In the genomic region with DNA sequence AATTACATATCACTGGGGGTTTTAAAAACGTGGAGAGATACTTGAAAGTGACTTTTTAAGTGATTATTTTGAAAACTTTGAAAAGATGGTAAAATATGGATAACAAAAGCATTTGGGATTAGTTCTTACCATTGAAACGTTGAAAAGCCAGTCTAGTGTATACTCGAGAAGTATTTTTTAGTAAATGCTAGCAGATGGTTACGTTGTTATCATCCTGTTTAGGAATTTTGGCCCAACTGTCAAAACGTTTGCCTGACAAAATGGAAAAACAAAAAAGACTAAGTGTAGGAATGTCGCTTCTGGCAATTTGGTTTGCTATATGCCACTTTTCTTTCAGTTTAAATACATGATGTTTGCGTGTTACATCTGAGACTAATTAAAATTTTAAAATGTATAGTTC, we compare ENCODE assay signal across 8 cellular contexts. TPM values are rescaled to one million over a fixed set of nuclear protein-coding genes. Genes with fewer than 3 reads are reported as not detected.
DNase-seq lines count a peak whose midpoint lies in the region; ATAC-seq and TF ChIP-seq lines count a peak whose summit lies in the region.

No MANE protein-coding gene starts in this region.

- peaks cover 9 to 37% of the 10 kb centered on the region in 2 donors for H3K4me1 ChIP-seq in left lung
- peaks cover 10 to 18% of the 10 kb centered on the region in 2 donors for H3K4me1 ChIP-seq in thyroid gland

- 19 to 25% methylated on average over 7 of the region's 7 CpGs for WGBS in thyroid gland, 2 donors

- peaks cover 0 to 37% of the 10 kb centered on the region in 2 donors for H3K36me3 ChIP-seq in left lung
- no peaks in the 10 kb centered on the region for H3K36me3 ChIP-seq in thyroid gland

- H3K27me3 ChIP-seq in left lung = no peaks in the 10 kb centered on the region
- no peaks in the 10 kb centered on the region for H3K27me3 ChIP-seq in thyroid gland

- TF ChIP-seq CTCF in left lung (IDR thresholded peaks at IDR 0.05) (no peak), thyroid gland (IDR thresholded peaks at IDR 0.05) (no peak)

- H3K27me3 Mint-ChIP-seq in activated CD8-positive, alpha-beta memory T cell treated with anti-CD3 and anti-CD28 coated beads, Interleukin-2, amount 10 ng/mL, durations not matched to agents 7 days and 5 days = no peaks in the 10 kb centered on the region
- no peaks in the 10 kb centered on the region for H3K27me3 Mint-ChIP-seq in activated naive CD8-positive, alpha-beta T cell treated with anti-CD3 and anti-CD28 coated beads for 36 hours

- H3K4me1 Mint-ChIP-seq in activated CD8-positive, alpha-beta memory T cell treated with anti-CD3 and anti-CD28 coated beads, Interleukin-2, amount 10 ng/mL, durations not matched to agents 7 days and 5 days = peaks cover 49% of the 10 kb centered on the region
- peaks cover 46% of the 10 kb centered on the region for H3K4me1 Mint-ChIP-seq in activated naive CD8-positive, alpha-beta T cell treated with anti-CD3 and anti-CD28 coated beads for 36 hours

- no peak for DNase-seq in activated CD8-positive, alpha-beta memory T cell treated with anti-CD3 and anti-CD28 coated beads, Interleukin-2, amount 10 ng/mL, durations not matched to agents 7 days and 5 days
- DNase-seq in activated CD8-positive, alpha-beta memory T cell treated with anti-CD3 and anti-CD28 coated beads, Interleukin-2, amount 50 U/mL, for 48 hours = no peak
- DNase-seq in activated naive CD8-positive, alpha-beta T cell treated with anti-CD3 and anti-CD28 coated beads for 36 hours = no peak
- DNase-seq in left lung = no peak
- no peak for DNase-seq in thyroid gland
- DNase-seq in NCI-H2029 (lab: John Stamatoyannopoulos, UW) = no peak
- DNase-seq in islet precursor cell = no peak
- no peak for DNase-seq in stimulated activated naive CD4-positive, alpha-beta T cell (lab: John Stamatoyannopoulos, UW)

- peak overlapping the region; percentile 98 for H3K27ac Mint-ChIP-seq in activated CD8-positive, alpha-beta memory T cell treated with anti-CD3 and anti-CD28 coated beads, Interleukin-2, amount 10 ng/mL, durations not matched to agents 7 days and 5 days
- H3K27ac Mint-ChIP-seq in activated naive CD8-positive, alpha-beta T cell treated with anti-CD3 and anti-CD28 coated beads for 36 hours = peak overlapping the region; percentile 97

- H3K9me3 ChIP-seq in left lung = peaks cover 0 to 14% of the 10 kb centered on the region in 2 donors
- no peaks in the 10 kb centered on the region for H3K9me3 ChIP-seq in thyroid gland

- peaks cover 9% of the 10 kb centered on the region for H3K9me3 Mint-ChIP-seq in activated CD8-positive, alpha-beta memory T cell treated with anti-CD3 and anti-CD28 coated beads, Interleukin-2, amount 10 ng/mL, durations not matched to agents 7 days and 5 days (ENCODE audit: low read depth)
- peaks cover 19% of the 10 kb centered on the region for H3K9me3 Mint-ChIP-seq in activated naive CD8-positive, alpha-beta T cell treated with anti-CD3 and anti-CD28 coated beads for 36 hours

- peak overlapping the region; percentile 86 for H3K4me3 Mint-ChIP-seq in activated CD8-positive, alpha-beta memory T cell treated with anti-CD3 and anti-CD28 coated beads, Interleukin-2, amount 10 ng/mL, durations not matched to agents 7 days and 5 days
- peak overlapping the region; percentile 96 for H3K4me3 Mint-ChIP-seq in activated naive CD8-positive, alpha-beta T cell treated with anti-CD3 and anti-CD28 coated beads for 36 hours

- H3K36me3 Mint-ChIP-seq in activated CD8-positive, alpha-beta memory T cell treated with anti-CD3 and anti-CD28 coated beads, Interleukin-2, amount 10 ng/mL, durations not matched to agents 7 days and 5 days = peaks cover 71% of the 10 kb centered on the region
- peaks cover 69% of the 10 kb centered on the region for H3K36me3 Mint-ChIP-seq in activated naive CD8-positive, alpha-beta T cell treated with anti-CD3 and anti-CD28 coated beads for 36 hours

- no peak for ATAC-seq in activated CD8-positive, alpha-beta memory T cell treated with anti-CD3 and anti-CD28 coated beads, Interleukin-2, amount 10 ng/mL, durations not matched to agents 7 days and 5 days
- ATAC-seq in left lung = no peak

- TF ChIP-seq POLR2A in thyroid gland (IDR thresholded peaks at IDR 0.05) = no peak

- CTCF ChIA-PET in activated CD8-positive, alpha-beta memory T cell treated with anti-CD3 and anti-CD28 coated beads, Interleukin-2, amount 10 ng/mL, durations not matched to agents 7 days and 5 days (lab: Charles Lee) = no interaction called here

- H3K4me3 ChIP-seq in left lung (peak overlapping the region; percentile 98), thyroid gland (replicated peaks in 1 of 3) (peak overlapping the region in 2 of 3 donors; percentile 91 to 93)

- intact Hi-C loops in left lung (cut with DNase I) (loop anchor here in 1 of 2 donors (10.0 kb wide), 1 partner anchor 89 kb away; no protein-coding TSS in a partner anchor), thyroid gland (cut with DNase I) (no loop called here)

- H3K27ac ChIP-seq in left lung = peak overlapping the region in 1 of 2 donors; percentile 95
- no peak overlapping the region for H3K27ac ChIP-seq in thyroid gland

RNA-seq across cellular contexts. Expression of a gene that starts 1.2 kb away (rescaled TPM):
- total RNA-seq in activated CD8-positive, alpha-beta memory T cell treated with anti-CD3 and anti-CD28 coated beads, Interleukin-2, amount 10 ng/mL, durations not matched to agents 7 days and 5 days = 100 to 1,000 TPM in 1 of 2 experiments, 10 to 100 TPM in 1; 75.6 to 102 TPM
- 10 to 100 TPM; 69.8 to 74.6 TPM for total RNA-seq in activated naive CD8-positive, alpha-beta T cell treated with anti-CD3 and anti-CD28 coated beads for 36 hours
- total RNA-seq in left lung = 10 to 100 TPM; 44.5 to 54.0 TPM
- total RNA-seq in thyroid gland = 10 to 100 TPM; 35.7 to 59.9 (median 44.5) TPM
